Comparison of ENCODE assay signal across 35 cellular contexts in genomic region chr19:48060381-48060780, GRCh38. TPM values are rescaled to one million over a fixed set of nuclear protein-coding genes. Genes with fewer than 3 reads are reported as not detected.
"Had no signal": no experiment of that assay in that cellular context is flagged by ENCODE, and none has a peak within 500 bp of the region (broad histone marks: within the 10 kb centered on the region; RNA-seq: fewer than 3 reads in every experiment).

No MANE protein-coding gene starts in this region.

- ATAC-seq: naive thymus-derived CD8-positive, alpha-beta T cell; natural killer cell treated with Interleukin-12 subunit alpha and Interleukin-12 subunit beta and Interleukin-15 and Interleukin-18, amount 100 ng/mL, for 72 hours; psoas muscle; right cardiac atrium; sciatic nerve; stimulated activated memory B cell treated with anti-CD40 and anti-IgM and Interleukin-4, amounts not matched to agents 10 μg/mL and 1 μg/mL and 100 μg/mL, for 72 hours; stimulated activated naive CD8-positive, alpha-beta T cell treated with anti-CD3 and anti-CD28 coated beads, Interleukin-15, amount 100 ng/mL, for 72 hours; stimulated activated naive CD8-positive, alpha-beta T cell treated with anti-CD3 and anti-CD28 coated beads, Interleukin-15, Interleukin-2, amounts not matched to agents 100 U/mL and 50 U/mL, for 24 hours; upper lobe of right lung had no signal

- H3K4me1 Mint-ChIP-seq: neural crest cell; stimulated activated memory B cell treated with anti-CD40 and anti-IgM and Interleukin-4, amounts not matched to agents 10 μg/mL and 1 μg/mL and 100 μg/mL, for 72 hours; stimulated activated naive CD8-positive, alpha-beta T cell treated with anti-CD3 and anti-CD28 coated beads, Interleukin-15, amount 100 ng/mL, for 72 hours had no signal

- H3K27ac ChIP-seq: neutrophil, ovary, parathyroid adenoma, psoas muscle, skin epidermis, spleen, suprapubic skin, testis, tibial artery, transverse colon, upper lobe of right lung, uterus had no signal

- H3K4me3 ChIP-seq: ovary, psoas muscle, skin epidermis, smooth muscle cell, spleen, suprapubic skin, testis, tibial artery, transverse colon, upper lobe of right lung, uterus had no signal

- H3K4me2 ChIP-seq: smooth muscle cell had no signal

- H3K27me3 Mint-ChIP-seq: stimulated activated memory B cell treated with anti-CD40 and anti-IgM and Interleukin-4, amounts not matched to agents 10 μg/mL and 1 μg/mL and 100 μg/mL, for 72 hours; stimulated activated naive CD8-positive, alpha-beta T cell treated with anti-CD3 and anti-CD28 coated beads, Interleukin-15, amount 100 ng/mL, for 72 hours had no signal

- H3K9ac ChIP-seq: parathyroid adenoma had no signal

- H3K27me3 ChIP-seq: ovary, suprapubic skin, testis, tibial artery, transverse colon, upper lobe of right lung, uterus had no signal

- H3K79me2 ChIP-seq: parathyroid adenoma had no signal

- H3K9me3 ChIP-seq: neutrophil, ovary, psoas muscle, spleen, suprapubic skin, testis, tibial artery, transverse colon, upper lobe of right lung, uterus had no signal

- H3K27ac Mint-ChIP-seq: naive thymus-derived CD8-positive, alpha-beta T cell; natural killer cell treated with Interleukin-12 subunit alpha and Interleukin-12 subunit beta and Interleukin-15 and Interleukin-18, amount 100 ng/mL, for 72 hours; nephron progenitor cell; progenitor cell of endocrine pancreas; stimulated activated memory B cell treated with anti-CD40 and anti-IgM and Interleukin-4, amounts not matched to agents 10 μg/mL and 1 μg/mL and 100 μg/mL, for 72 hours; stimulated activated naive CD8-positive, alpha-beta T cell treated with anti-CD3 and anti-CD28 coated beads, Interleukin-15, amount 100 ng/mL, for 72 hours; type B pancreatic cell had no signal

- H3K4me3 Mint-ChIP-seq: naive thymus-derived CD8-positive, alpha-beta T cell; natural killer cell treated with Interleukin-12 subunit alpha and Interleukin-12 subunit beta and Interleukin-15 and Interleukin-18, amount 100 ng/mL, for 72 hours; nephron progenitor cell; neural crest cell; stimulated activated memory B cell treated with anti-CD40 and anti-IgM and Interleukin-4, amounts not matched to agents 10 μg/mL and 1 μg/mL and 100 μg/mL, for 72 hours; stimulated activated naive CD8-positive, alpha-beta T cell treated with anti-CD3 and anti-CD28 coated beads, Interleukin-15, amount 100 ng/mL, for 72 hours; type B pancreatic cell had no signal

- H3K36me3 ChIP-seq: neutrophil, ovary, suprapubic skin, transverse colon, upper lobe of right lung, uterus had no signal

- H2AFZ ChIP-seq: parathyroid adenoma had no signal

- DNase-seq: naive thymus-derived CD8-positive, alpha-beta T cell; nephron progenitor cell; nucleus accumbens; ovary; psoas muscle; right cardiac atrium; spleen; stimulated activated CD4-positive, alpha-beta T cell treated with anti-CD3 and anti-CD28 coated beads, Interleukin-12 subunit alpha, Interleukin-12 subunit beta, amount 100 ng/mL, for 4 hours; stimulated activated CD4-positive, alpha-beta T cell treated with anti-CD3 and anti-CD28 coated beads, Interleukin-1b, Interleukin-23, amount 100 ng/mL, for 48 hours; stimulated activated CD4-positive, alpha-beta T cell treated with anti-CD3 and anti-CD28 coated beads, Interleukin-4, amount 100 ng/mL, for 1 hour; stimulated activated CD4-positive, alpha-beta T cell treated with anti-CD3 and anti-CD28 coated beads, Interleukin-4, amount 100 ng/mL, for 4 hours; stimulated activated CD8-positive, alpha-beta memory T cell treated with anti-CD3 and anti-CD28 coated beads, Interleukin-4, amount 100 ng/mL, for 48 hours; stimulated activated naive CD4-positive, alpha-beta T cell; stimulated activated naive CD8-positive, alpha-beta T cell treated with anti-CD3 and anti-CD28 coated beads, Interleukin-15, amount 100 ng/mL, for 72 hours; stimulated activated naive CD8-positive, alpha-beta T cell treated with anti-CD3 and anti-CD28 coated beads, Interleukin-15, Interleukin-2, amounts not matched to agents 100 U/mL and 50 U/mL, for 24 hours; substantia nigra; testis; transverse colon; upper lobe of right lung; uterus had no signal

- H3K4me1 ChIP-seq: parathyroid adenoma, psoas muscle, spleen, suprapubic skin, testis, tibial artery, transverse colon, upper lobe of right lung, uterus had no signal

- H3K36me3 Mint-ChIP-seq: naive thymus-derived CD8-positive, alpha-beta T cell; natural killer cell treated with Interleukin-12 subunit alpha and Interleukin-12 subunit beta and Interleukin-15 and Interleukin-18, amount 100 ng/mL, for 72 hours; type B pancreatic cell had no signal

- H3K9me3 Mint-ChIP-seq: natural killer cell treated with Interleukin-12 subunit alpha and Interleukin-12 subunit beta and Interleukin-15 and Interleukin-18, amount 100 ng/mL, for 72 hours; stimulated activated memory B cell treated with anti-CD40 and anti-IgM and Interleukin-4, amounts not matched to agents 10 μg/mL and 1 μg/mL and 100 μg/mL, for 72 hours; stimulated activated naive CD8-positive, alpha-beta T cell treated with anti-CD3 and anti-CD28 coated beads, Interleukin-15, amount 100 ng/mL, for 72 hours; type B pancreatic cell had no signal

RNA-seq across cellular contexts. Expression of gene CABP5, which starts 16.5 kb away (rescaled TPM):
- total RNA-seq: naive thymus-derived CD8-positive, alpha-beta T cell; natural killer cell treated with Interleukin-12 subunit alpha and Interleukin-12 subunit beta and Interleukin-15 and Interleukin-18, amount 100 ng/mL, for 72 hours; neural crest cell; omental fat pad; ovary; progenitor cell of endocrine pancreas; renal cortical epithelial cell; right cardiac atrium; sciatic nerve; smooth muscle cell; suprapubic skin; transverse colon; upper lobe of right lung; urinary bladder; uterus had no signal
- polyA plus RNA-seq: naive thymus-derived CD8-positive, alpha-beta T cell; ovary; psoas muscle; right cardiac atrium; smooth muscle cell; urinary bladder had no signal
